8 cellular contexts compared by ENCODE assay signal in the genomic region with DNA sequence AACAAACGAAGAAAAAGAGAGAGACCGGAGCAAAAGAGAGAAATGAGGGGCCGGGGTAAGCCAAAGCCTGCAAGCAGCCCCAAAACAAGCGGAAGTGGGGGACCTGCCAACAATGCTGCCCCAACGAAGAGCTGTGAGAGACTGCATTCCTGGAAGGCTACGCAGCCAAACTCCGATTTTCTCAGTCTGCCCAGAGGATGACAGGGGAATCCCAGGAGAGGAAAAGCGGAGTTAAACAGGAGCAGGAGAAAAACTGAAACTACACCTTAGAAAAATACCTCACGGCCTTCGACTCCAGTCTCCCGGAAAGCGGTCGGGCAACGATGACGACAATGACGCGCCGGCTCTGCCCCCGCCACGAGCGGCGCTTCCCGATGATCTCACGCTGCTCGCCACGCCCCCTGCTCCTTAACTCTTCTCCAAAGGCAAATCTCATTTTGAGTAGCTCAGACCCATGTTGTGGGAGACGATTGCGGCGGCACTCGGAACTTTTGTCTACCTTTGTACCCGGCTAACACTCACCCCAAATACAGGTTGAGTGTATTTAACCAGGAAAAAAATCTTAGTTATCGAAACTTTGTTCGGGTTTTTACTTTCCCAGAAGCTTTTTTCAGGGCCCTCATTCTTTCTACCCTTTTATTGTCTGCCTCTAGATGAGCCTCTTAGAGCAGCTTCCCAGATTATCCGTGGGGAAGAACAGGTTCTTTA. TPM values are rescaled to one million over a fixed set of nuclear protein-coding genes. Genes with fewer than 3 reads are reported as not detected.
DNase-seq lines count a peak whose midpoint lies in the region; ATAC-seq, FAIRE-seq and TF ChIP-seq lines count a peak whose summit lies in the region.

A gene with protein sequence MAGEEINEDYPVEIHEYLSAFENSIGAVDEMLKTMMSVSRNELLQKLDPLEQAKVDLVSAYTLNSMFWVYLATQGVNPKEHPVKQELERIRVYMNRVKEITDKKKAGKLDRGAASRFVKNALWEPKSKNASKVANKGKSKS (minus strand): TSS at position 325 of the 708 bp plus-strand sequence. CDS start 15,694 bp downstream, outside the sequence.

- peaks cover 6 to 41% of the 10 kb centered on the region in 2 donors for H3K4me1 ChIP-seq in adrenal gland (replicated peaks in 1 of 2)
- H3K4me1 ChIP-seq in heart right ventricle: peaks cover 0 to 50% (median 38%) of the 10 kb centered on the region in 9 donors
- peaks cover 12 to 43% (median 29%) of the 10 kb centered on the region in 4 donors for H3K4me1 ChIP-seq in upper lobe of left lung

- peak; percentile 96 for FAIRE-seq in GM12891 (lab: Jason Lieb, UNC)

- no peaks in the 10 kb centered on the region for H3K27me3 ChIP-seq in adrenal gland
- H3K27me3 ChIP-seq in heart right ventricle: no peaks in the 10 kb centered on the region
- no peaks in the 10 kb centered on the region for H3K27me3 ChIP-seq in upper lobe of left lung

- ATAC-seq in HG02840 (IDR thresholded peaks at IDR 0.05; ENCODE audit: low FRiP score, unreplicated experiment) (peak; percentile 95), heart right ventricle (peak; percentile 98 to 100 (median 99)), upper lobe of left lung (ENCODE audit: low FRiP score in 2 of 2) (peak; percentile 98 to 100)

- H3K36me3 ChIP-seq in adrenal gland (replicated peaks in 1 of 2) (no peaks in the 10 kb centered on the region), heart right ventricle (no peaks in the 10 kb centered on the region), upper lobe of left lung (no peaks in the 10 kb centered on the region)

- no peak for TF ChIP-seq EP300 in upper lobe of left lung (IDR thresholded peaks at IDR 0.05)

- 0 to 1% (median 0%) methylated on average over 34 of the region's 34 CpGs for WGBS in adrenal gland, 4 donors
- 0% methylated on average over 34 of the region's 34 CpGs for WGBS in heart right ventricle, 2 donors
- WGBS in upper lobe of left lung, 2 donors: 1% methylated on average over 16 to 34 of the region's 34 CpGs

- TF ChIP-seq POLR2A in GM12891 (IDR thresholded peaks at IDR 0.05; ENCODE audit: low read depth, low read length) (peak; percentile 88), adrenal gland (IDR thresholded peaks at IDR 0.05) (peak; percentile 31 to 90), upper lobe of left lung (IDR thresholded peaks at IDR 0.05) (peak in 3 of 4 donors; percentile 43 to 81 (median 73))

- H3K4me3 ChIP-seq in adrenal gland: peak within 1 kb of the TSS; percentile 16 to 93 (median 63)
- H3K4me3 ChIP-seq in heart right ventricle: peak within 1 kb of the TSS; percentile 57 to 96 (median 82)
- peak within 1 kb of the TSS; percentile 73 to 95 (median 84) for H3K4me3 ChIP-seq in upper lobe of left lung

- TF ChIP-seq CTCF in adrenal gland (IDR thresholded peaks at IDR 0.05) (peak in 1 of 6 experiments; percentile 9), heart right ventricle (IDR thresholded peaks at IDR 0.05) (no peak), upper lobe of left lung (IDR thresholded peaks at IDR 0.05) (peak in 2 of 6 experiments; percentile 3 to 25)

- intact Hi-C loops in adrenal gland (cut with DNase I): no loop called here
- intact Hi-C loops in heart right ventricle (cut with DNase I): no loop called here
- intact Hi-C loops in posterior cingulate gyrus (cut with DNase I): loop anchor here (2.0 to 10.0 kb wide), 2 partner anchors 94 to 192 kb away; partner anchors contain the start of genes PNO1 and PPP3R1

- DNase-seq in GM12891 (ENCODE audit: insufficient read length, low spot score): peak; percentile 38
- DNase-seq in NCI-H146 (lab: John Stamatoyannopoulos, UW): peak; percentile 85
- DNase-seq in T-helper 1 cell: peak; percentile 75 to 92 (median 85)
- peak; percentile 93 to 98 (median 96) for DNase-seq in adrenal gland
- DNase-seq in heart right ventricle: peak; percentile 95 to 96
- DNase-seq in posterior cingulate gyrus: peak; percentile 86 to 98 (median 92)
- DNase-seq in upper lobe of left lung: peak; percentile 93 to 99

- H3K9me3 ChIP-seq in adrenal gland (replicated peaks in 1 of 3) (no peaks in the 10 kb centered on the region), heart right ventricle (peaks cover 0 to 5% (median 0%) of the 10 kb centered on the region in 11 donors), upper lobe of left lung (no peaks in the 10 kb centered on the region)

- H3K27ac ChIP-seq in adrenal gland: peak within 1 kb of the TSS; percentile 66 to 90 (median 83)
- H3K27ac ChIP-seq in heart right ventricle: peak within 1 kb of the TSS; percentile 57 to 93 (median 87)
- H3K27ac ChIP-seq in upper lobe of left lung: peak within 1 kb of the TSS; percentile 91 to 93 (median 92)

TF ChIP-seq in GM12891, 5 proteins besides CTCF, POLR2A, EP300 and RAD21:
- peak; percentile 85 for TF ChIP-seq PAX5 (IDR thresholded peaks at IDR 0.05; ENCODE audit: insufficient read depth, low read length, severe bottlenecking)
- peak; percentile 76; the same call in 1 of the 2 replicates for TF ChIP-seq POU2F2 (IDR thresholded peaks at IDR 0.05; ENCODE audit: low read depth, low read length)
- TF ChIP-seq SPI1 (IDR thresholded peaks at IDR 0.05; ENCODE audit: low read depth, low read length): peak; percentile 74
- no peak; the same call in none of the 2 replicates for TF ChIP-seq POLR2AphosphoS5 (IDR thresholded peaks at IDR 0.05; ENCODE audit: low read depth, low read length)
- TF ChIP-seq TAF1 (IDR thresholded peaks at IDR 0.05; ENCODE audit: low read depth, low read length): peak; percentile 61; the same call in 1 of the 2 replicates

RNA-seq across cellular contexts. Expression of the gene that starts here (rescaled TPM):
- polyA plus RNA-seq in GM12891 (2012; ENCODE audit: low read depth, missing spikeins): 33.5 TPM
- total RNA-seq in adrenal gland (10 to 100 TPM; 11.8 to 77.8 (median 22.9) TPM), heart right ventricle (10 to 100 TPM; 11.6 to 22.1 (median 14.5) TPM), upper lobe of left lung (10 to 100 TPM in 4 of 6 donors, 1 to 10 TPM in 2; 3.3 to 59.5 (median 22.0) TPM)
- polyA plus RNA-seq in adrenal gland (10 to 100 TPM in 2 of 3 donors, 1 to 10 TPM in 1; 7.3 to 65.0 (median 14.4) TPM), heart right ventricle (10 to 100 TPM in 1 of 2 donors, 1 to 10 TPM in 1; 7.4 to 25.2 TPM)

Comparison
In these comparisons a context has a peak if more than half of its experiments do, and no peak if none do; other contexts are left out.
1. Peak in every context shown above with its lines: DNase-seq, ATAC-seq, H3K4me3 ChIP-seq and H3K27ac ChIP-seq.
2. DNase-seq: peak in every context shown above with its lines; median percentile 96 in adrenal gland; 96 in upper lobe of left lung; 96 in heart right ventricle; 92 in posterior cingulate gyrus; 85 in NCI-H146; 85 in T-helper 1 cell; 38 in GM12891.